Comparison of ENCODE assay signal across 8 cellular contexts in the genomic region with DNA sequence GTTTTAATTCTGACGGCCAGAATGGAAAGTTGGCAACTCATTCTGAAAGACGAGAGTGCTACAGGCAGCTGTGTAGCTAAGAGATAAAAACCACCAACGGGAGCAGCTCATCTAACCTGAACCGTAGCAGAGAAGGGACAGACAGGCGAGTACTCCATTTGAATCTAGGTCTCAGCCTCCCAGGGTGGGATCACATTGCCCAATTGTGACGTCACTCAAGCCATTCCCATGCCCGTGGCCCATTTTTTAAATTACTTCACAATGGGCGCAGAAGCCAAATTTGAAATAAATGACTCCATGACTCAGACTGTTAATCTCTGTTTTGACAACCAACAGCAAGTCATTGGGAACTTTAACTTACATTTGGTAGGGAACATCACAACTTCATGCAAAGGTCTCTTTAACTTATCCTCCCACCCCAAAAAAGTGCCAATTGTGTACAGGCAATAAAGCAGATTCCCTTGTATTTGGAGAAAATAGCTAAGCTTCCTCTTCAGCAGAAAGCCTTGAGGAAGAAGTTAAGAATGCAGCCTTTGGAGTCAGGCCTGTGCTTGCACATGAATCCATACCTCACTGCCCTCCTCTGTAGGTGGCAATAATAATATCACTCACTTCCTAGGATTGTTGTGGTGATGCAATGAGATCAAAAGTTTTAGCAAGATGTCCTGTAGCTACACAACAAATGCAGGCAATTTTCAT.
DNase-seq lines count a peak whose midpoint lies in the region; ATAC-seq and TF ChIP-seq lines count a peak whose summit lies in the region.

No MANE protein-coding gene starts in this region.

- ATAC-seq in GM19468 (IDR thresholded peaks at IDR 0.05; ENCODE audit: extremely low read depth, unreplicated experiment) = peak; percentile 56
- ATAC-seq in HG03457 (IDR thresholded peaks at IDR 0.05; ENCODE audit: unreplicated experiment) = peak; percentile 77
- ATAC-seq in lung (ENCODE audit: insufficient read depth, low FRiP score) = no peak

- TF ChIP-seq CTCF in lung (IDR thresholded peaks at IDR 0.05; ENCODE audit: control extremely low read depth, extremely low read depth) (no peak), spleen (IDR thresholded peaks at IDR 0.05 in 8 of 11, conservative IDR thresholded peaks at IDR 0.05 in 3 of 11) (no peak)

- DNase-seq in ELR (ENCODE audit: low read depth) (peak; percentile 59), amniotic epithelial cell (ENCODE audit: low read depth) (peak; percentile 95), lung (ENCODE audit: low spot score) (peak; percentile 40), spleen (no peak), cerebellar cortex (ENCODE audit: low spot score) (no peak), islet precursor cell (no peak)

- H3K27ac ChIP-seq in lung (ENCODE audit: low read depth in 1 of 2, low read length in 1 of 2) = peak overlapping the region; percentile 16 to 65
- peak overlapping the region in 2 of 8 donors; percentile 21 to 82 for H3K27ac ChIP-seq in spleen

- TF ChIP-seq POLR2A in spleen (IDR thresholded peaks at IDR 0.05) = no peak

- H3K36me3 ChIP-seq in lung (ENCODE audit: control insufficient read depth in 2 of 2, insufficient read depth in 2 of 2, low read length in 2 of 2) = no peaks in the 10 kb centered on the region
- no peaks in the 10 kb centered on the region for H3K36me3 ChIP-seq in spleen

- peaks cover 0 to 3% of the 10 kb centered on the region in 2 donors for H3K9me3 ChIP-seq in lung (ENCODE audit: control insufficient read depth in 2 of 2, insufficient read depth in 1 of 2, low read length in 1 of 2)
- H3K9me3 ChIP-seq in spleen = peaks cover 4 to 19% (median 17%) of the 10 kb centered on the region in 8 donors

- no peak overlapping the region for H3K4me3 ChIP-seq in lung
- no peak overlapping the region for H3K4me3 ChIP-seq in spleen

- intact Hi-C loops in spleen (cut with DNase I; ENCODE audit: low total_unique reads) = no loop called here

- 61 to 78% methylated on average over 8 of the region's 8 CpGs for WGBS in lung, 2 donors
- 58 to 69% (median 64%) methylated on average over 8 of the region's 8 CpGs for WGBS in spleen, 5 donors

- H3K27me3 ChIP-seq in lung (ENCODE audit: control insufficient read depth, insufficient read depth) = no peaks in the 10 kb centered on the region
- no peaks in the 10 kb centered on the region for H3K27me3 ChIP-seq in spleen (replicated peaks in 1 of 7)

- H3K4me1 ChIP-seq in lung (ENCODE audit: control insufficient read depth in 2 of 2, insufficient read depth in 2 of 2, low read length in 2 of 2) (peaks cover 0 to 6% of the 10 kb centered on the region in 2 donors), spleen (peaks cover 0 to 14% (median 0%) of the 10 kb centered on the region in 6 donors)

Comparison
In these comparisons a context has a peak if more than half of its experiments do, and no peak if none do; other contexts are left out.
1. DNase-seq: peak in ELR (single experiment), amniotic epithelial cell (single experiment) and lung (single experiment); none in spleen (single experiment), cerebellar cortex (single experiment) and islet precursor cell (single experiment).